Comparison of ENCODE assay signal across 1 cellular context in genomic region chr11:119290894-119291497, GRCh38.
TF ChIP-seq lines count a peak whose summit lies in the region.

No MANE protein-coding gene starts in this region.

TF ChIP-seq in HepG2, 621 proteins besides CTCF, POLR2A, EP300 and RAD21:
- TF ChIP-seq ZNF674 (CRISPR knock-in tag; IDR thresholded peaks at IDR 0.05; ENCODE audit: low read depth) (no peak), ZNF317 (CRISPR knock-in tag; IDR thresholded peaks at IDR 0.05) (peak; percentile 100)
